18 cellular contexts compared by ENCODE assay signal in genomic region chrX:39969826-39970569, GRCh38.
DNase-seq lines count a peak whose midpoint lies in the region; ATAC-seq, FAIRE-seq and TF ChIP-seq lines count a peak whose summit lies in the region.
"Had no signal": no experiment of that assay in that cellular context is flagged by ENCODE, and none has a peak within 500 bp of the region (broad histone marks: within the 10 kb centered on the region; RNA-seq: fewer than 3 reads in every experiment).

No MANE protein-coding gene starts in this region.

- peak overlapping the region; percentile 26 for H3K4me3 ChIP-seq in CD4-positive, CD25-positive, alpha-beta regulatory T cell (ENCODE audit: low read depth, low read length)
- H3K4me3 ChIP-seq in HUES6 (ENCODE audit: low read depth, low read length): peak overlapping the region; percentile 38; the same call in 1 of the 2 replicates
- H3K4me3 ChIP-seq in endothelial cell of umbilical vein (replicated peaks in 1 of 3; ENCODE audit: insufficient read depth in 1 of 3, low read depth in 1 of 3, low read length in 3 of 3): no peak overlapping the region
- no peak overlapping the region for H3K4me3 ChIP-seq in mucosa of descending colon
- H3K4me3 ChIP-seq in coronary artery: no peak overlapping the region
- H3K4me3 ChIP-seq: dorsolateral prefrontal cortex, SJSA1 had no signal

- peaks cover 0 to 29% (median under 1%) of the 10 kb centered on the region in 4 donors for H3K4me1 Mint-ChIP-seq in CD4-positive, CD25-positive, alpha-beta regulatory T cell
- H3K4me1 Mint-ChIP-seq: stimulated activated naive B cell treated with anti-CD40 and anti-IgM and Interleukin-4, amounts not matched to agents 10 μg/mL and 1 μg/mL and 100 μg/mL, for 72 hours had no signal

- no peak for TF ChIP-seq POLR2A in endothelial cell of umbilical vein (IDR thresholded peaks at IDR 0.05; ENCODE audit: low read depth, low read length)

- H3K4me2 ChIP-seq in endothelial cell of umbilical vein (ENCODE audit: insufficient read depth, low read length): peak overlapping the region; percentile 60

- peak; percentile 91 for FAIRE-seq in endothelial cell of umbilical vein (lab: Jason Lieb, UNC)

- peaks cover 15% of the 10 kb centered on the region for H3K4me1 ChIP-seq in CD4-positive, CD25-positive, alpha-beta regulatory T cell (ENCODE audit: control insufficient read depth, insufficient read depth, low read length, poor library complexity, severe bottlenecking)
- peaks cover 47% of the 10 kb centered on the region for H3K4me1 ChIP-seq in HUES6 (ENCODE audit: control insufficient read depth, insufficient read depth, low read length)
- H3K4me1 ChIP-seq in endothelial cell of umbilical vein (ENCODE audit: control insufficient read depth, extremely low read depth, insufficient read depth, low read length): peaks cover 20% of the 10 kb centered on the region
- H3K4me1 ChIP-seq in mucosa of descending colon (ENCODE audit: low read depth): no peaks in the 10 kb centered on the region

- H3K9me3 ChIP-seq in CD4-positive, CD25-positive, alpha-beta regulatory T cell (ENCODE audit: control insufficient read depth in 2 of 2, low read length in 2 of 2): peaks cover 5 to 6% of the 10 kb centered on the region in 2 experiments
- H3K9me3 ChIP-seq in HUES6 (ENCODE audit: control insufficient read depth, insufficient read depth, low read depth, low read length) (peaks cover 32% of the 10 kb centered on the region), endothelial cell of umbilical vein (replicated peaks; ENCODE audit: control insufficient read depth, insufficient read depth, low read length) (no peaks in the 10 kb centered on the region), mucosa of descending colon (no peaks in the 10 kb centered on the region)
- H3K9me3 ChIP-seq: SJSA1 had no signal

- no peaks in the 10 kb centered on the region for H4K20me1 ChIP-seq in endothelial cell of umbilical vein (replicated peaks; ENCODE audit: control insufficient read depth, extremely low read depth, insufficient read depth, low read length)

- no peaks in the 10 kb centered on the region for H3K27me3 ChIP-seq in CD4-positive, CD25-positive, alpha-beta regulatory T cell (ENCODE audit: control insufficient read depth, insufficient read depth, low read length)
- H3K27me3 ChIP-seq in HUES6 (ENCODE audit: control insufficient read depth, insufficient read depth, low read length) (no peaks in the 10 kb centered on the region), endothelial cell of umbilical vein (ENCODE audit: control insufficient read depth in 2 of 2, insufficient read depth in 2 of 2, low read length in 2 of 2) (no peaks in the 10 kb centered on the region)
- H3K27me3 ChIP-seq: SJSA1 had no signal

- ATAC-seq in CD4-positive, CD25-positive, alpha-beta regulatory T cell (ENCODE audit: low read depth in 2 of 2): no peak
- ATAC-seq in mucosa of descending colon: peak; percentile 57
- ATAC-seq: stimulated activated naive B cell treated with anti-CD40 and anti-IgM and Interleukin-4, amounts not matched to agents 10 μg/mL and 1 μg/mL and 100 μg/mL, for 72 hours had no signal

- no peak overlapping the region for H3K27ac ChIP-seq in CD4-positive, CD25-positive, alpha-beta regulatory T cell (ENCODE audit: insufficient read depth, low read length, poor library complexity, severe bottlenecking)
- no peak overlapping the region; the same call in 1 of the 2 replicates for H3K27ac ChIP-seq in HUES6 (ENCODE audit: low read depth, low read length)
- peak overlapping the region; percentile 5 for H3K27ac ChIP-seq in endothelial cell of umbilical vein (ENCODE audit: insufficient read depth, low read depth, low read length)
- no peak overlapping the region for H3K27ac ChIP-seq in coronary artery
- H3K27ac ChIP-seq: dorsolateral prefrontal cortex, SJSA1 had no signal

- POLR2A ChIA-PET in endothelial cell of umbilical vein (lab: Charles Lee): no interaction called here

- peaks cover 4% of the 10 kb centered on the region for H3K36me3 Mint-ChIP-seq in CD4-positive, CD25-positive, alpha-beta regulatory T cell

- H3K4me3 Mint-ChIP-seq in CD4-positive, CD25-positive, alpha-beta regulatory T cell: peak overlapping the region in 2 of 4 donors; percentile 47 to 73
- H3K4me3 Mint-ChIP-seq: activated CD8-positive, alpha-beta memory T cell treated with anti-CD3 and anti-CD28 coated beads, Interleukin-2, amount 10 ng/mL, durations not matched to agents 7 days and 5 days; stimulated activated naive B cell treated with anti-CD40 and anti-IgM and Interleukin-4, amounts not matched to agents 10 μg/mL and 1 μg/mL and 100 μg/mL, for 72 hours had no signal

- H3K9me1 ChIP-seq in endothelial cell of umbilical vein (replicated peaks; ENCODE audit: control insufficient read depth, extremely low read depth, insufficient read depth, low read length): no peaks in the 10 kb centered on the region

- peak overlapping the region; percentile 15 for H3K9ac ChIP-seq in HUES6 (ENCODE audit: low read length)
- H3K9ac ChIP-seq in endothelial cell of umbilical vein (replicated peaks; ENCODE audit: extremely low read depth, insufficient read depth, low read length): no peak overlapping the region

- H3K27me3 Mint-ChIP-seq in CD4-positive, CD25-positive, alpha-beta regulatory T cell: no peaks in the 10 kb centered on the region
- H3K27me3 Mint-ChIP-seq: activated CD8-positive, alpha-beta memory T cell treated with anti-CD3 and anti-CD28 coated beads, Interleukin-2, amount 10 ng/mL, durations not matched to agents 7 days and 5 days had no signal

- no TSS peak for BruUV-seq in endothelial cell of umbilical vein (replicated peaks; lab: Mats Ljungman, UMichigan)

- dilution Hi-C loops in endothelial cell of umbilical vein (cut with MboI; ENCODE audit: extremely low pct_ligation_motif_present, low sequenced_read_pairs): no loop called here

- intact Hi-C loops in endothelial cell of umbilical vein (cut with micrococcal nuclease): loop anchor here (2.0 kb wide), 1 partner anchor 43 kb away; no protein-coding TSS in a partner anchor
- intact Hi-C loops in mucosa of descending colon (cut with DNase I, micrococcal nuclease): no loop called here

- peaks cover 0 to 12% (median 3%) of the 10 kb centered on the region in 7 donors for H3K9me3 Mint-ChIP-seq in CD4-positive, CD25-positive, alpha-beta regulatory T cell

- DNase-seq in CD4-positive, CD25-positive, alpha-beta regulatory T cell: peak in 1 of 3 donors; percentile 10
- DNase-seq in endothelial cell of umbilical vein (ENCODE audit: low read depth, low spot score) (peak; percentile 35), mucosa of descending colon (no peak), coronary artery (ENCODE audit: low spot score) (no peak), NAMALWA (ENCODE audit: low spot score) (no peak), DMS53 treated with DMSO at 0.1 percent for 48 hours (lab: John Stamatoyannopoulos, UW; ENCODE audit: unreplicated experiment) (no peak)
- no peak for DNase-seq in stimulated activated CD4-positive, alpha-beta T cell treated with anti-CD3 and anti-CD28 coated beads, Interleukin-1b, Interleukin-23, amount 100 ng/mL, for 48 hours
- DNase-seq: dorsolateral prefrontal cortex; foreskin melanocyte; NCI-H1694 treated with DMSO at 0.1 percent for 48 hours; NCI-H82; occipital lobe; OCI-M1; stimulated activated naive B cell treated with anti-CD40 and anti-IgM and Interleukin-4, amounts not matched to agents 10 μg/mL and 1 μg/mL and 100 μg/mL, for 72 hours had no signal

- H2AFZ ChIP-seq in endothelial cell of umbilical vein (ENCODE audit: low read depth, low read length): peak overlapping the region; percentile 7
- H2AFZ ChIP-seq: GM23338 had no signal

- H3K27ac Mint-ChIP-seq in CD4-positive, CD25-positive, alpha-beta regulatory T cell: peak overlapping the region; percentile 71 to 88 (median 87)
- H3K27ac Mint-ChIP-seq: GM23338; stimulated activated naive B cell treated with anti-CD40 and anti-IgM and Interleukin-4, amounts not matched to agents 10 μg/mL and 1 μg/mL and 100 μg/mL, for 72 hours had no signal

- H3K36me3 ChIP-seq in CD4-positive, CD25-positive, alpha-beta regulatory T cell (ENCODE audit: control insufficient read depth, insufficient read depth, low read length): no peaks in the 10 kb centered on the region
- H3K36me3 ChIP-seq in HUES6 (ENCODE audit: control insufficient read depth, insufficient read depth, low read length): no peaks in the 10 kb centered on the region
- H3K36me3 ChIP-seq in endothelial cell of umbilical vein (ENCODE audit: control insufficient read depth in 2 of 2, extremely low read depth in 1 of 2, insufficient read depth in 2 of 2, low read length in 2 of 2): no peaks in the 10 kb centered on the region
- H3K36me3 ChIP-seq in mucosa of descending colon (ENCODE audit: low read depth): no peaks in the 10 kb centered on the region
- H3K36me3 ChIP-seq: SJSA1 had no signal

- CTCF ChIA-PET in endothelial cell of umbilical vein (lab: Charles Lee): interaction anchor here (1.5 kb wide), 1 partner anchor 43 kb away, joined by 4 read pairs; no protein-coding TSS in a partner anchor

- H3K79me2 ChIP-seq in endothelial cell of umbilical vein (ENCODE audit: control insufficient read depth, insufficient read depth, low read length): no peaks in the 10 kb centered on the region

- TF ChIP-seq CTCF in endothelial cell of umbilical vein (IDR thresholded peaks at IDR 0.05; ENCODE audit: extremely low read depth in 1 of 2, insufficient read depth in 1 of 2, low read depth in 1 of 2, low read length in 2 of 2): no peak
- TF ChIP-seq CTCF in mucosa of descending colon (IDR thresholded peaks at IDR 0.05): no peak
- no peak for TF ChIP-seq CTCF in coronary artery (IDR thresholded peaks at IDR 0.05)

TF ChIP-seq in endothelial cell of umbilical vein, 7 proteins besides CTCF, POLR2A, EP300 and RAD21:
- TF ChIP-seq POLR2AphosphoS5 (IDR thresholded peaks at IDR 0.05; ENCODE audit: insufficient read depth, low read depth, low read length): peak; percentile 23
- TF ChIP-seq FOS (IDR thresholded peaks at IDR 0.05; ENCODE audit: borderline replicate concordance, insufficient read depth, low read length): no peak
- TF ChIP-seq GATA2 (IDR thresholded peaks at IDR 0.05; ENCODE audit: insufficient read depth, insufficient read length, low read depth, low read length): no peak

Comparison
In these comparisons a context has a peak if more than half of its experiments do, and no peak if none do; other contexts are left out.
1. H3K4me3 ChIP-seq: peak in CD4-positive, CD25-positive, alpha-beta regulatory T cell (single experiment) and HUES6 (single experiment); none in endothelial cell of umbilical vein (0 of 3), mucosa of descending colon (single experiment) and coronary artery (single experiment).